ENCODE assay signal across 13 cellular contexts in the genomic region with DNA sequence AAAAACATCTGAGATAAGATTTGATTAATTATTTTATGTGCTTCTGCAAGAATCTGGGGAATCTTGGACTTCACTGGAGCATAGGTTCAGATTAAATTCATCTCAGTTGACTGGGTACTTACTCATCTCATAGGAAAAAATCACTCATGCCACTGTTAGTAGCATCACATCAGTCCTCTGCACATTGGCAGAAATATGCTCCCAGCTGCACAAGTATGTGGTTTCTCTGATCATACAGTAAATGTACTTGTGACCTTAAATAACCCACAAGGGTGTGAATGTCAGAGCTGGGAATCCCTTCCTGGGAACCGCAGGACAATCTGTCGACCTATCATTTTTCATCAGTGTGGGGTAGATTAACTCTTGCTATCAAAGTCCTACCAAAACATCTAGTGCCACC.
A peak's percentile ranks its signal among the peaks of the same experiment; 100 is the strongest.
DNase-seq lines count a peak whose midpoint lies in the region; ATAC-seq lines count a peak whose summit lies in the region.
"Had no signal": no experiment of that assay in that cellular context is flagged by ENCODE, and none has a peak within 500 bp of the region (broad histone marks: within the 10 kb centered on the region; RNA-seq: fewer than 3 reads in every experiment).

No MANE protein-coding gene starts in this region.

- peaks cover 6% of the 10 kb centered on the region for H3K4me1 ChIP-seq in adipocyte (ENCODE audit: control insufficient read depth, insufficient read depth, low read length)

- CTCF ChIA-PET in activated CD4-positive, alpha-beta memory T cell treated with anti-CD3 and anti-CD28 coated beads for 36 hours (lab: Charles Lee), result no interaction called here
- CTCF ChIA-PET in activated CD4-positive, alpha-beta memory T cell treated with anti-CD3 and anti-CD28 coated beads, Interleukin-2, amount 10 ng/mL, durations not matched to agents 7 days and 5 days (lab: Charles Lee), result no interaction called here

- peaks cover 35% of the 10 kb centered on the region for H3K4me1 Mint-ChIP-seq in activated CD4-positive, alpha-beta memory T cell treated with anti-CD3 and anti-CD28 coated beads for 36 hours (ENCODE audit: low read depth)
- peaks cover 29% of the 10 kb centered on the region for H3K4me1 Mint-ChIP-seq in activated CD4-positive, alpha-beta memory T cell treated with anti-CD3 and anti-CD28 coated beads, Interleukin-2, amount 10 ng/mL, durations not matched to agents 7 days and 5 days
- H3K4me1 Mint-ChIP-seq: GM23338 had no signal

- no peak overlapping the region for H3K27ac Mint-ChIP-seq in activated CD4-positive, alpha-beta memory T cell treated with anti-CD3 and anti-CD28 coated beads for 36 hours
- no peak overlapping the region for H3K27ac Mint-ChIP-seq in activated CD4-positive, alpha-beta memory T cell treated with anti-CD3 and anti-CD28 coated beads, Interleukin-2, amount 10 ng/mL, durations not matched to agents 7 days and 5 days
- H3K27ac Mint-ChIP-seq: GM23338 had no signal

- no peaks in the 10 kb centered on the region for H3K9me3 Mint-ChIP-seq in activated CD4-positive, alpha-beta memory T cell treated with anti-CD3 and anti-CD28 coated beads for 36 hours
- peaks cover 9% of the 10 kb centered on the region for H3K9me3 Mint-ChIP-seq in activated CD4-positive, alpha-beta memory T cell treated with anti-CD3 and anti-CD28 coated beads, Interleukin-2, amount 10 ng/mL, durations not matched to agents 7 days and 5 days
- H3K9me3 Mint-ChIP-seq: GM23338 had no signal

- intact Hi-C loops in activated CD4-positive, alpha-beta memory T cell treated with anti-CD3 and anti-CD28 coated beads for 36 hours (cut with micrococcal nuclease), result loop anchor here (10.0 kb wide), 2 partner anchors 948 to 1342 kb away; partner anchors contain the start of genes KLHL9 and RRAGA
- intact Hi-C loops in head of caudate nucleus (cut with DNase I), result no loop called here

- no peaks in the 10 kb centered on the region for H3K9me3 ChIP-seq in adipocyte (ENCODE audit: control insufficient read depth, low read length)

- no peaks in the 10 kb centered on the region for H3K36me3 ChIP-seq in adipocyte (ENCODE audit: control insufficient read depth, insufficient read depth, low read length, severe bottlenecking)

- no peak overlapping the region for H3K4me3 ChIP-seq in adipocyte (ENCODE audit: low read length)
- H3K4me3 ChIP-seq: GM23338 had no signal

- POLR2A ChIA-PET in activated CD4-positive, alpha-beta memory T cell treated with anti-CD3 and anti-CD28 coated beads for 36 hours (lab: Charles Lee), result no interaction called here
- POLR2A ChIA-PET in activated CD4-positive, alpha-beta memory T cell treated with anti-CD3 and anti-CD28 coated beads, Interleukin-2, amount 10 ng/mL, durations not matched to agents 7 days and 5 days (lab: Charles Lee), result no interaction called here

- peaks cover 5% of the 10 kb centered on the region for H3K27me3 ChIP-seq in adipocyte (replicated peaks; ENCODE audit: control insufficient read depth, insufficient read depth, low read length)

- H3K4me3 Mint-ChIP-seq in activated CD4-positive, alpha-beta memory T cell treated with anti-CD3 and anti-CD28 coated beads for 36 hours, result no peak overlapping the region
- no peak overlapping the region for H3K4me3 Mint-ChIP-seq in activated CD4-positive, alpha-beta memory T cell treated with anti-CD3 and anti-CD28 coated beads, Interleukin-2, amount 10 ng/mL, durations not matched to agents 7 days and 5 days
- H3K4me3 Mint-ChIP-seq: GM23338 had no signal

- H3K27me3 Mint-ChIP-seq in activated CD4-positive, alpha-beta memory T cell treated with anti-CD3 and anti-CD28 coated beads for 36 hours, result no peaks in the 10 kb centered on the region
- no peaks in the 10 kb centered on the region for H3K27me3 Mint-ChIP-seq in activated CD4-positive, alpha-beta memory T cell treated with anti-CD3 and anti-CD28 coated beads, Interleukin-2, amount 10 ng/mL, durations not matched to agents 7 days and 5 days

- peak; percentile 25 for DNase-seq in activated CD4-positive, alpha-beta memory T cell treated with anti-CD3 and anti-CD28 coated beads for 36 hours
- no peak for DNase-seq in activated CD4-positive, alpha-beta memory T cell treated with anti-CD3 and anti-CD28 coated beads, Interleukin-2, amount 10 ng/mL, durations not matched to agents 7 days and 5 days
- DNase-seq in NCI-H1694 (lab: John Stamatoyannopoulos, UW), result peak; percentile 96
- peak; percentile 34 for DNase-seq in adipocyte (ENCODE audit: low read depth)
- peak; percentile 80 for DNase-seq in renal cortical epithelial cell (ENCODE audit: low read depth)
- DNase-seq in foreskin melanocyte, result no peak
- DNase-seq in head of caudate nucleus, result no peak
- DNase-seq: cortex of kidney, hippocampal formation, MM.1S, NCI-H69 had no signal

- H3K36me3 Mint-ChIP-seq in activated CD4-positive, alpha-beta memory T cell treated with anti-CD3 and anti-CD28 coated beads for 36 hours, result peaks cover 6% of the 10 kb centered on the region
- peaks cover 13% of the 10 kb centered on the region for H3K36me3 Mint-ChIP-seq in activated CD4-positive, alpha-beta memory T cell treated with anti-CD3 and anti-CD28 coated beads, Interleukin-2, amount 10 ng/mL, durations not matched to agents 7 days and 5 days (ENCODE audit: low read depth)

- no peak for ATAC-seq in HG02870 (IDR thresholded peaks at IDR 0.05; ENCODE audit: unreplicated experiment)
- ATAC-seq: GM23338 had no signal

- no peak overlapping the region for H3K9ac ChIP-seq in adipocyte (ENCODE audit: low read length)

Comparison
In these comparisons a context has a peak if more than half of its experiments do, and no peak if none do; other contexts are left out.
1. DNase-seq: peak in activated CD4-positive, alpha-beta memory T cell treated with anti-CD3 and anti-CD28 coated beads for 36 hours (single experiment), NCI-H1694 (single experiment), adipocyte (single experiment) and renal cortical epithelial cell (single experiment); none in activated CD4-positive, alpha-beta memory T cell treated with anti-CD3 and anti-CD28 coated beads, Interleukin-2, amount 10 ng/mL, durations not matched to agents 7 days and 5 days (single experiment), foreskin melanocyte (single experiment) and head of caudate nucleus (0 of 42).